In the genomic region with DNA sequence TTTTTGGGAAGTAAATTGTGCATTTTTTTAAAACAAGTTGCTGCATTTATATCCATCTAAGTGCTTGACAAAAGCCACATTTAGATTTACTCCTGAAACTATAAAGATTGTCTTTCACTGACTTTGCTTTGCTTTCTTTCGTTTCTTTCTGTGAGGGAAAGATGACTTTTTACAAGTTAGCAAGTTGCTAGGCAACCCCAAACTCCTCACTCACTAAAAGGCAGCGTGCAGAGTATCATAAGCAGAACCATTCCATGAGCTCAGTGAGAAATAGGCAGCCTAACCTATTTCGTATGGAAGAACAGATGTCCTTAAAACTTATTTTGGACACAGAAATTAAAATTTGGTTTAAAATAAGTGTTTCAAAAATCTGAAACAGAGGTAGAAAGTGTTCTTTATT, we compare ENCODE assay signal across 20 cellular contexts. TPM values are rescaled to one million over a fixed set of nuclear protein-coding genes. Genes with fewer than 3 reads are reported as not detected.
DNase-seq lines count a peak whose midpoint lies in the region; ATAC-seq, FAIRE-seq and TF ChIP-seq lines count a peak whose summit lies in the region.
"Had no signal": no experiment of that assay in that cellular context is flagged by ENCODE, and none has a peak within 500 bp of the region (broad histone marks: within the 10 kb centered on the region; RNA-seq: fewer than 3 reads in every experiment).

No MANE protein-coding gene starts in this region.

- CTCF ChIA-PET in K562 (lab: Yijun Ruan, JAX; ENCODE audit: low intra/inter-chr PET ratio), result no interaction called here

- H3K4ac ChIP-seq in mesenchymal stem cell (ENCODE audit: low read depth in 1 of 2, low read length in 2 of 2), result no peak overlapping the region

- no peaks in the 10 kb centered on the region for H3K9me3 ChIP-seq in K562 (replicated peaks; ENCODE audit: control insufficient read depth, insufficient read depth, low read depth, low read length)
- H3K9me3 ChIP-seq in mesenchymal stem cell (ENCODE audit: control insufficient read depth, low read length), result no peaks in the 10 kb centered on the region
- H3K9me3 ChIP-seq: BLaER1, Caco-2, HAP-1 had no signal

- H3K4me2 ChIP-seq in K562 (ENCODE audit: insufficient read depth, low read length) (no peak overlapping the region), mesenchymal stem cell (ENCODE audit: low read length, poor library complexity, severe bottlenecking) (no peak overlapping the region)
- H3K4me2 ChIP-seq: BLaER1 had no signal

- no peak for TF ChIP-seq POLR2A in K562 (conservative IDR thresholded peaks at IDR 0.05)

- no peak overlapping the region for H2BK5ac ChIP-seq in mesenchymal stem cell (ENCODE audit: low read depth, low read length, poor library complexity, severe bottlenecking)

- no peak overlapping the region for H2AFZ ChIP-seq in K562 (ENCODE audit: low read depth, low read length)
- no peak overlapping the region for H2AFZ ChIP-seq in mesenchymal stem cell (ENCODE audit: low read depth, low read length)

- intact Hi-C loops in K562 (cut with micrococcal nuclease), result no loop called here

- H3K27ac ChIP-seq in K562 (ENCODE audit: extremely low read depth, low read depth, low read length) (no peak overlapping the region), mesenchymal stem cell (ENCODE audit: low read length, poor library complexity, severe bottlenecking) (no peak overlapping the region)
- H3K27ac ChIP-seq: BLaER1, C4-2B had no signal

- no peaks in the 10 kb centered on the region for H3K9me1 ChIP-seq in K562 (ENCODE audit: control insufficient read depth, insufficient read depth, low read length)

- H2AK5ac ChIP-seq in mesenchymal stem cell (ENCODE audit: low read length, severe bottlenecking), result no peak overlapping the region

- peaks cover 7% of the 10 kb centered on the region for H3K79me1 ChIP-seq in mesenchymal stem cell (replicated peaks; ENCODE audit: low read length, poor library complexity, severe bottlenecking)

- no peak for ATAC-seq in K562
- ATAC-seq in GM21360 (IDR thresholded peaks at IDR 0.05; ENCODE audit: unreplicated experiment), result no peak
- ATAC-seq: CD8-positive, alpha-beta T cell; GM12878 had no signal

- H3K14ac ChIP-seq in mesenchymal stem cell (ENCODE audit: low read length in 2 of 2), result no peak overlapping the region

- H3K27me3 ChIP-seq in K562 (ENCODE audit: control insufficient read depth in 2 of 2, insufficient read depth in 2 of 2, low read length in 2 of 2) (no peaks in the 10 kb centered on the region), mesenchymal stem cell (ENCODE audit: control insufficient read depth in 1 of 2, insufficient read depth in 1 of 2, low read length in 2 of 2) (no peaks in the 10 kb centered on the region)
- H3K27me3 ChIP-seq: BLaER1 had no signal

- H3K36me3 ChIP-seq in K562 (ENCODE audit: control insufficient read depth, insufficient read depth, low read length) (peaks cover 20% of the 10 kb centered on the region; the same call in 1 of the 3 replicates), mesenchymal stem cell (ENCODE audit: control insufficient read depth in 1 of 2, insufficient read depth in 2 of 2, low read depth in 1 of 2, low read length in 2 of 2) (peaks cover 3 to 54% of the 10 kb centered on the region in 2 experiments)

- no peak for TF ChIP-seq EP300 in K562 (IDR thresholded peaks at IDR 0.05; ENCODE audit: low read length)

- H2BK12ac ChIP-seq in mesenchymal stem cell (ENCODE audit: low read length in 2 of 2), result no peak overlapping the region

- H2BK120ac ChIP-seq in mesenchymal stem cell (ENCODE audit: low read depth, low read length), result no peak overlapping the region

- WGBS in K562 (ENCODE audit: insufficient coverage, low coverage, missing lambda C conversion rate), result 50% methylated on average over 3 of the region's 3 CpGs
- WGBS in mesenchymal stem cell, result 52% methylated on average over 2 of the region's 3 CpGs

- DNase-seq in G401 (ENCODE audit: low spot score) (peak; percentile 49), K562 (ENCODE audit: extremely low read depth in 1 of 4, low spot score in 3 of 4) (no peak), mesenchymal stem cell (peak; percentile 6), foreskin melanocyte (no peak), germinal center (ENCODE audit: low spot score) (no peak)
- DNase-seq: Caco-2; CD4-positive, CD25-positive, alpha-beta regulatory T cell; CD8-positive, alpha-beta T cell; DMS153; DND-41; GDM1; GOT3; HFFc6 had no signal

- no peak overlapping the region for H4K91ac ChIP-seq in mesenchymal stem cell (ENCODE audit: low read length)

- no peak for TF ChIP-seq RAD21 in K562 (CRISPR knock-in tag; conservative IDR thresholded peaks at IDR 0.05 in 1 of 2, IDR thresholded peaks at IDR 0.05 in 1 of 2)

- H3K4me1 ChIP-seq in K562 (replicated peaks in 1 of 2; ENCODE audit: control insufficient read depth in 2 of 2, insufficient read depth in 2 of 2, low read length in 2 of 2) (no peaks in the 10 kb centered on the region; a peak in 1 of 5 replicates), mesenchymal stem cell (ENCODE audit: control insufficient read depth, insufficient read depth, low read depth, low read length) (peaks cover 2% of the 10 kb centered on the region)
- H3K4me1 ChIP-seq: BLaER1, Caco-2, HAP-1 had no signal

- no TSS peak for BruUV-seq in K562 (replicated peaks; lab: Mats Ljungman, UMichigan)

- peaks cover 17% of the 10 kb centered on the region for H3K79me2 ChIP-seq in K562 (ENCODE audit: control insufficient read depth, insufficient read depth, low read length)

- in situ Hi-C loops in G401 (cut with HindIII; ENCODE audit: low sequenced_read_pairs), result no loop called here
- in situ Hi-C loops in K562 (cut with MboI), result no loop called here

- H3K4me3 ChIP-seq in K562, result no peak overlapping the region
- H3K4me3 ChIP-seq in mesenchymal stem cell (ENCODE audit: insufficient read depth in 1 of 2, low read depth in 1 of 2, low read length in 2 of 2), result no peak overlapping the region
- H3K4me3 ChIP-seq: BLaER1, GM12878, HAP-1 had no signal

- no peak overlapping the region for H2BK15ac ChIP-seq in mesenchymal stem cell (ENCODE audit: low read depth, poor library complexity, severe bottlenecking)

- H3K18ac ChIP-seq in mesenchymal stem cell (ENCODE audit: low read depth in 1 of 2, low read length in 2 of 2), result no peak overlapping the region

- H3K23ac ChIP-seq in mesenchymal stem cell (ENCODE audit: low read length in 2 of 2), result no peak overlapping the region

- no peak for TF ChIP-seq CTCF in K562 (IDR thresholded peaks at IDR 0.05 in 2 of 3, conservative IDR thresholded peaks at IDR 0.05 in 1 of 3; ENCODE audit: insufficient read depth in 2 of 3, low read depth in 1 of 3, low read length in 3 of 3)

- H3K9ac ChIP-seq in K562 (ENCODE audit: insufficient read depth in 1 of 2, low read depth in 2 of 2, low read length in 2 of 2) (no peak overlapping the region), mesenchymal stem cell (ENCODE audit: low read length) (no peak overlapping the region)
- H3K9ac ChIP-seq: BLaER1 had no signal

- peaks cover 13% of the 10 kb centered on the region for H4K20me1 ChIP-seq in K562 (replicated peaks; ENCODE audit: control insufficient read depth, insufficient read depth, low read length)

- POLR2A ChIA-PET in K562 (lab: Yijun Ruan, JAX), result interaction anchor here (0.7 to 0.9 kb wide), 2 partner anchors 9 to 17 kb away, joined by 3 to 4 read pairs; no protein-coding TSS in a partner anchor

- no peak overlapping the region for H4K8ac ChIP-seq in mesenchymal stem cell (ENCODE audit: low read length)

- FAIRE-seq in K562 (lab: Jason Lieb, UNC), result no peak
- FAIRE-seq: GM12878, GM19239, H54 had no signal

TF ChIP-seq in K562, 482 proteins besides CTCF, POLR2A, EP300 and RAD21:
- peak; percentile 68 for TF ChIP-seq RFX1 (IDR thresholded peaks at IDR 0.05)
- TF ChIP-seq SNIP1 (IDR thresholded peaks at IDR 0.05; ENCODE audit: low read depth), result no peak

RNA-seq across cellular contexts. Expression of gene KLF9, which starts 29.0 kb away (rescaled TPM):
- 6.5 and 12.3 TPM in 2 replicates for total RNA-seq in G401 (2014; rRNA removed; shearing (Covaris generic))
- total RNA-seq in K562 (2011; cell fraction: chromatin; rRNA removed; ENCODE audit: low replicate concordance), result 3.9 and 5.8 TPM in 2 replicates
- total RNA-seq in K562 (2011; cell fraction: nucleolus; rRNA removed), result 4.7 and 6.2 TPM in 2 replicates
- 5.8 and 8.8 TPM in 2 replicates for total RNA-seq in K562 (2011; cell fraction: nucleoplasm; rRNA removed)
- total RNA-seq in K562 (2014; rRNA removed) (8.5 and 9.7 TPM in 2 replicates), K562 (2014; rRNA removed; fragmentation: Illumina TruSeq; extraction: Trizol) (7.3 and 8.8 TPM in 2 replicates), K562 (2015; rRNA removed; fragmentation: Illumina TruSeq; extraction: Trizol) (4.7 and 4.8 TPM in 2 replicates), K562 (2021) (9.8 and 11.9 TPM in 2 replicates)
- polyA plus RNA-seq in K562 (2011; rRNA removed) (6.2 and 6.9 TPM in 2 replicates), K562 (2014; fragmentation: Illumina TruSeq; extraction: Trizol) (9.6 and 10.1 TPM in 2 replicates), K562 (2014; fragmentation: Nextera tagmentation; extraction: Ambion mirVana) (1 to 10 TPM; 3.3 to 4.8 TPM), K562 (2014; rRNA removed) (6.5 and 6.9 TPM in 2 replicates)
- polyA plus RNA-seq in K562 (2011; cell fraction: cytosol; rRNA removed), result 3.8 and 3.9 TPM in 2 replicates
- 2.6 and 2.7 TPM in 2 replicates for polyA plus RNA-seq in K562 (2011; cell fraction: nucleus; rRNA removed)
- 5.6 and 7.2 TPM in 2 replicates for polyA plus RNA-seq in K562 (2012)
- 6.8 and 8.0 TPM in 2 replicates for polyA minus RNA-seq in K562 (2011; rRNA and poly(A)+ RNA removed)
- polyA minus RNA-seq in K562 (2011; cell fraction: cytosol; rRNA and poly(A)+ RNA removed), result 4.5 and 5.0 TPM in 2 replicates
- 3.4 and 4.4 TPM in 2 replicates for polyA minus RNA-seq in K562 (2011; cell fraction: nucleus; rRNA and poly(A)+ RNA removed)
- polyA plus RNA-seq in mesenchymal stem cell (2013, experiment 1 of 2), result 31.5 TPM
- 32.5 TPM for polyA plus RNA-seq in mesenchymal stem cell (2013, experiment 2 of 2)

Comparison
In these comparisons a context has a peak if more than half of its experiments do, and no peak if none do; other contexts are left out.
1. DNase-seq: peak in G401 (single experiment) and mesenchymal stem cell (single experiment); none in K562 (0 of 4), foreskin melanocyte (single experiment) and germinal center (single experiment).